ENCODE assay signal across 8 cellular contexts in genomic region chr4:145061325-145061920, GRCh38. TPM values are rescaled to one million over a fixed set of nuclear protein-coding genes. Genes with fewer than 3 reads are reported as not detected.
DNase-seq lines count a peak whose midpoint lies in the region; ATAC-seq and TF ChIP-seq lines count a peak whose summit lies in the region.

No MANE protein-coding gene starts in this region.

- H3K9me3 Mint-ChIP-seq in naive thymus-derived CD4-positive, alpha-beta T cell: no peaks in the 10 kb centered on the region

- CTCF ChIA-PET in naive thymus-derived CD4-positive, alpha-beta T cell (lab: Charles Lee): interaction anchor here (0.6 to 1.5 kb wide), 5 partner anchors 8 to 36 kb away, joined by 3 to 6 read pairs (median 4); partner anchors contain the start of gene ANAPC10

- H3K36me3 ChIP-seq in naive thymus-derived CD4-positive, alpha-beta T cell (ENCODE audit: control insufficient read depth in 2 of 3, insufficient read depth in 3 of 3, low read length in 3 of 3): peaks cover 0 to 3% (median 0%) of the 10 kb centered on the region in 3 experiments

- H3K4me3 ChIP-seq in dorsolateral prefrontal cortex: no peak overlapping the region
- H3K4me3 ChIP-seq in naive thymus-derived CD4-positive, alpha-beta T cell (ENCODE audit: low read length): no peak overlapping the region

- DNase-seq in COLO829 (ENCODE audit: low spot score) (peak; percentile 28), NOMO-1 treated with dmso at 0.1 percent for 144 hours (lab: John Stamatoyannopoulos, UW; ENCODE audit: unreplicated experiment) (peak; percentile 10), dorsolateral prefrontal cortex (no peak), NK-92 (lab: John Stamatoyannopoulos, UW; ENCODE audit: unreplicated experiment) (no peak)
- peak in 6 of 9 donors; percentile 14 to 54 (median 39) for DNase-seq in naive thymus-derived CD4-positive, alpha-beta T cell

- no peaks in the 10 kb centered on the region for H3K9me3 ChIP-seq in naive thymus-derived CD4-positive, alpha-beta T cell (ENCODE audit: control insufficient read depth in 2 of 3, low read length in 3 of 3)

- no peak overlapping the region for H3K4me3 Mint-ChIP-seq in naive thymus-derived CD4-positive, alpha-beta T cell

- no peak overlapping the region for H3K27ac Mint-ChIP-seq in naive thymus-derived CD4-positive, alpha-beta T cell

- intact Hi-C loops in dorsolateral prefrontal cortex (cut with DNase I): loop anchor here in 1 of 2 donors (5.0 kb wide), 1 partner anchor 889 kb away; no protein-coding TSS in a partner anchor
- intact Hi-C loops in naive thymus-derived CD4-positive, alpha-beta T cell (cut with micrococcal nuclease): loop anchor here (1.0 to 10.0 kb wide), 5 partner anchors 275 to 1502 kb away; partner anchors contain the start of gene HHIP (in 1 of the 2)

- peak; percentile 35 to 81 (median 61) for TF ChIP-seq CTCF in dorsolateral prefrontal cortex (IDR thresholded peaks at IDR 0.05 in 54 of 56, conservative IDR thresholded peaks at IDR 0.05 in 2 of 56; ENCODE audit: low read depth in 1 of 56, partially characterized antibody in 56 of 56)

- POLR2A ChIA-PET in naive thymus-derived CD4-positive, alpha-beta T cell (lab: Charles Lee): no interaction called here

- H3K36me3 Mint-ChIP-seq in naive thymus-derived CD4-positive, alpha-beta T cell: peaks cover 0 to 8% (median 5%) of the 10 kb centered on the region in 5 donors

- peaks cover 0 to 5% of the 10 kb centered on the region in 2 donors for H3K4me1 ChIP-seq in naive thymus-derived CD4-positive, alpha-beta T cell (ENCODE audit: control insufficient read depth in 2 of 2, insufficient read depth in 2 of 2, low read length in 2 of 2)

- no peaks in the 10 kb centered on the region for H3K27me3 ChIP-seq in dorsolateral prefrontal cortex
- no peaks in the 10 kb centered on the region for H3K27me3 ChIP-seq in naive thymus-derived CD4-positive, alpha-beta T cell (ENCODE audit: control insufficient read depth in 2 of 2, insufficient read depth in 2 of 2, low read length in 2 of 2)

- H3K27me3 Mint-ChIP-seq in naive thymus-derived CD4-positive, alpha-beta T cell: no peaks in the 10 kb centered on the region

- peak; percentile 89 for ATAC-seq in GM19351 (IDR thresholded peaks at IDR 0.05; ENCODE audit: unreplicated experiment)
- peak; percentile 73 for ATAC-seq in HG03571 (IDR thresholded peaks at IDR 0.05; ENCODE audit: unreplicated experiment)
- ATAC-seq in naive thymus-derived CD4-positive, alpha-beta T cell: peak; percentile 75
- no peak for ATAC-seq in GM19324 (IDR thresholded peaks at IDR 0.05; ENCODE audit: low FRiP score, unreplicated experiment)

- H3K4me1 Mint-ChIP-seq in naive thymus-derived CD4-positive, alpha-beta T cell: peaks cover 4 to 34% (median 28%) of the 10 kb centered on the region in 7 donors

- H3K27ac ChIP-seq in dorsolateral prefrontal cortex: no peak overlapping the region
- H3K27ac ChIP-seq in naive thymus-derived CD4-positive, alpha-beta T cell (ENCODE audit: low read depth, low read length): no peak overlapping the region

RNA-seq across cellular contexts. Expression of gene ANAPC10, which starts 36.6 kb away (rescaled TPM):
- total RNA-seq in dorsolateral prefrontal cortex: 10 to 100 TPM; 14.7 to 39.8 (median 28.3) TPM
- total RNA-seq in naive thymus-derived CD4-positive, alpha-beta T cell: 10 to 100 TPM; 13.2 to 28.0 (median 19.6) TPM
- polyA plus RNA-seq in naive thymus-derived CD4-positive, alpha-beta T cell: 10 to 100 TPM; 39.3 to 50.7 TPM

RNA-seq across cellular contexts. Expression of gene ABCE1, which starts 36.7 kb away (rescaled TPM):
- total RNA-seq in dorsolateral prefrontal cortex: 10 to 100 TPM; 28.8 to 60.8 (median 41.8) TPM
- 10 to 100 TPM; 43.4 to 81.3 (median 62.2) TPM for total RNA-seq in naive thymus-derived CD4-positive, alpha-beta T cell
- polyA plus RNA-seq in naive thymus-derived CD4-positive, alpha-beta T cell: 10 to 100 TPM; 83.6 to 92.3 TPM

Comparison
In these comparisons a context has a peak if more than half of its experiments do, and no peak if none do; other contexts are left out.
1. DNase-seq: peak in COLO829 (single experiment), NOMO-1 treated with dmso at 0.1 percent for 144 hours (single experiment) and naive thymus-derived CD4-positive, alpha-beta T cell (6 of 9); none in dorsolateral prefrontal cortex (0 of 10) and NK-92 (single experiment).